9 cellular contexts compared by ENCODE assay signal in the genomic region with DNA sequence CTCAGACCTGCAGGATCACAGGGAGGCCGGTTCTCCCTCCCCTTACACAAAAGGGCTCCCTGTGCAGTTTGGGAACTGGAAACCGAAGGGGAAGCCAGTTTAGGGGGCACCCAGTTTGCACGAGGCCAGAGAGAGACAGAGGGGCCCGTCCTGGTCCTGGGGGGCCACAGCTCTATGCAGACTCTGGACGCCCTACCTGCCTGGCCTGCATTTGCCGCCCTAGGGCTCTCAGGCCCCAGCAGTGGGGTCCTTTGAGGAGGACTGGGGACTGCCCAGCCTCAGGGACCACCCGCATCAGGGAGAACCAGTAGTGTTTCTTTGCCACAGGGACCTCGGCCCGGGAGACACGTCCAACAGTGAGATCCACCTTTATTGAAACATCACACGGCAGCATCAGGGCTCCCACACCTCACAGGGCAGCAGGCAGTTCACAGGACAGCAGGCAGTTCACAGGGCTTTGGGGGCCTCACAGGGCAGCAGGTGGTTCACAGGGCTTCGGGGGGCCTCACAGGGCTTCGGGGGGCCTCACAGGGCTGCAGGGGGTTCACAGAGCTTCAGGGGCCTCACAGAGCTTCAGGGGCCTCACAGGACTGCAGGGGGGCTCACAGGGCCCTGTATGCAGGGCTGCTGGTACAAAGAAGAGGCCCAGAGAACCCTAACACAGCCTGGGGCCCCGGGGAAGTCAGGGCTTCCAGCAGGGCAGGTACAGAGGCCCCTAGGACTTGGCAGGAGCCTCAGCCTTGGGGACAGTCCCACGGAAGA. TPM values are rescaled to one million over a fixed set of nuclear protein-coding genes. Genes with fewer than 3 reads are reported as not detected.
DNase-seq lines count a peak whose midpoint lies in the region; ATAC-seq, FAIRE-seq and TF ChIP-seq lines count a peak whose summit lies in the region.
"Had no signal": no experiment of that assay in that cellular context is flagged by ENCODE, and none has a peak within 500 bp of the region (broad histone marks: within the 10 kb centered on the region; RNA-seq: fewer than 3 reads in every experiment).

No MANE protein-coding gene starts in this region.

- CTCF ChIA-PET in A549 (lab: Yijun Ruan, JAX) = interaction anchor here (0.6 to 1.7 kb wide), 5 partner anchors 12 to 46 kb away, joined by 3 to 4 read pairs (median 3); no protein-coding TSS in a partner anchor

- WGBS in A549 (ENCODE audit: missing lambda C conversion rate) = 30% methylated on average over 10 of the region's 15 CpGs

- TF ChIP-seq EP300 in A549 (IDR thresholded peaks at IDR 0.05) = no peak

- H3K36me3 ChIP-seq in muscle layer of duodenum (ENCODE audit: control insufficient read depth in 1 of 2, insufficient read depth in 2 of 2, low read length in 2 of 2) = no peaks in the 10 kb centered on the region

- H3K4me2 ChIP-seq in A549 = peak overlapping the region; percentile 99

- FAIRE-seq in A549 (lab: Jason Lieb, UNC) = no peak
- FAIRE-seq: G401.6 had no signal

- H3K9me3 ChIP-seq in A549 (no peaks in the 10 kb centered on the region), muscle layer of duodenum (ENCODE audit: control insufficient read depth in 1 of 2, low read length in 2 of 2) (no peaks in the 10 kb centered on the region)

- H3K4me3 Mint-ChIP-seq in dendritic cell treated with granulocyte-macrophage colony-stimulating factor and Interleukin-4, amounts not matched to agents 40 ng/mL and 50 ng/mL, for 4 days = peak overlapping the region; percentile 63

- no peak for TF ChIP-seq CTCF in A549 (IDR thresholded peaks at IDR 0.05)
- TF ChIP-seq CTCF in LNCaP clone FGC (IDR thresholded peaks at IDR 0.05; ENCODE audit: control insufficient read depth, extremely low read depth, insufficient read depth) = no peak
- no peak for TF ChIP-seq CTCF in GM13977 (IDR thresholded peaks at IDR 0.05; ENCODE audit: extremely low read depth, insufficient read depth, missing control alignments)

- H3K27ac ChIP-seq in A549 (peak overlapping the region; percentile 89 to 93), muscle layer of duodenum (ENCODE audit: low read length) (peak overlapping the region; percentile 23)

- H3K27me3 Mint-ChIP-seq in dendritic cell treated with granulocyte-macrophage colony-stimulating factor and Interleukin-4, amounts not matched to agents 40 ng/mL and 50 ng/mL, for 4 days = peaks cover 30% of the 10 kb centered on the region

- POLR2A ChIA-PET in A549 (lab: Yijun Ruan, JAX) = interaction anchor here (0.6 to 1.0 kb wide), 6 partner anchors 15 to 183 kb away, joined by 3 to 7 read pairs (median 4); a partner anchor contains a TSS

- no peak for TF ChIP-seq RAD21 in A549 (conservative IDR thresholded peaks at IDR 0.05 in 1 of 2, IDR thresholded peaks at IDR 0.05 in 1 of 2)

- H3K4me1 ChIP-seq in A549 (peaks cover 32% of the 10 kb centered on the region), muscle layer of duodenum (ENCODE audit: control insufficient read depth in 1 of 2, insufficient read depth in 2 of 2, low read length in 2 of 2) (peaks cover 3 to 27% of the 10 kb centered on the region in 2 donors)

- intact Hi-C loops in dendritic cell treated with granulocyte-macrophage colony-stimulating factor and Interleukin-4, amounts not matched to agents 40 ng/mL and 50 ng/mL, for 4 days (cut with micrococcal nuclease) = no loop called here

- peak; percentile 15 to 19; a peak in 5 of 6 replicates for ATAC-seq in A549

- H3K27me3 ChIP-seq in muscle layer of duodenum (ENCODE audit: low read depth, low read length) = no peaks in the 10 kb centered on the region

- H3K9me3 Mint-ChIP-seq in dendritic cell treated with granulocyte-macrophage colony-stimulating factor and Interleukin-4, amounts not matched to agents 40 ng/mL and 50 ng/mL, for 4 days = no peaks in the 10 kb centered on the region

- peak overlapping the region; percentile 79 for H3K27ac Mint-ChIP-seq in dendritic cell treated with granulocyte-macrophage colony-stimulating factor and Interleukin-4, amounts not matched to agents 40 ng/mL and 50 ng/mL, for 4 days

- no peak for TF ChIP-seq POLR2A in A549 (IDR thresholded peaks at IDR 0.05; ENCODE audit: low read length)

- peaks cover 46% of the 10 kb centered on the region for H3K4me1 Mint-ChIP-seq in dendritic cell treated with granulocyte-macrophage colony-stimulating factor and Interleukin-4, amounts not matched to agents 40 ng/mL and 50 ng/mL, for 4 days (ENCODE audit: low read depth)

- in situ Hi-C loops in GM13977 (cut with MboI; ENCODE audit: low pct_unique_long_range_greater_than_20kb, low sequenced_read_pairs, unreplicated experiment) = no loop called here

- H3K4me3 ChIP-seq in A549 = peak overlapping the region; percentile 83
- H3K4me3 ChIP-seq in LNCaP clone FGC (ENCODE audit: low read depth, low read length) = peak overlapping the region; percentile 11; the same call in 1 of the 2 replicates
- peak overlapping the region; percentile 44 to 46 for H3K4me3 ChIP-seq in muscle layer of duodenum (ENCODE audit: low read depth in 1 of 2, low read length in 2 of 2)

- H3K36me3 Mint-ChIP-seq in dendritic cell treated with granulocyte-macrophage colony-stimulating factor and Interleukin-4, amounts not matched to agents 40 ng/mL and 50 ng/mL, for 4 days (ENCODE audit: low read depth) = peaks cover 30% of the 10 kb centered on the region

- DNase-seq in A549 (ENCODE audit: low read depth in 1 of 2, low spot score in 1 of 2) (no peak), LNCaP clone FGC (ENCODE audit: low read depth) (no peak), GM13977 (ENCODE audit: low spot score) (no peak), C1 segment of cervical spinal cord (lab: John Stamatoyannopoulos, UW) (no peak), mucosa of gallbladder (ENCODE audit: low spot score) (no peak), EL (no peak)

TF ChIP-seq in A549, 52 proteins besides CTCF, POLR2A, EP300 and RAD21:
- TF ChIP-seq ZSCAN20 (CRISPR knock-in tag; IDR thresholded peaks at IDR 0.05) (no peak), HOXB13 (CRISPR knock-in tag; IDR thresholded peaks at IDR 0.05; ENCODE audit: low read depth) (peak; percentile 30; the same call in 1 of the 2 replicates)

RNA-seq across cellular contexts. Expression of a gene that starts 0.6 kb away (rescaled TPM):
- 16.0 and 20.0 TPM in 2 replicates for polyA plus RNA-seq in A549 (2011; rRNA removed)
- 33.6 and 46.9 TPM in 2 replicates for polyA plus RNA-seq in A549 (2012; cell fraction: cytosol; rRNA removed)
- 116 and 143 TPM in 2 replicates for polyA plus RNA-seq in A549 (2012; cell fraction: nucleus; rRNA removed)
- polyA plus RNA-seq in A549 (2017; fragmentation: RNase III; extraction: RNeasy Plus Mini Kit Qiagen cat#74134 plus additional on column Dnase treatment) = 29.2 to 35.0 TPM (median 33.0 TPM) in 3 replicates
- polyA minus RNA-seq in A549 (2011; rRNA and poly(A)+ RNA removed) = 21.3 and 25.0 TPM in 2 replicates
- total RNA-seq in mucosa of gallbladder = 69.6 TPM

RNA-seq across cellular contexts. Expression of a gene that starts 18.6 kb away (rescaled TPM):
- polyA plus RNA-seq in A549 (2011; rRNA removed) (0.18 and 0.22 TPM in 2 replicates), A549 (2017; fragmentation: RNase III; extraction: RNeasy Plus Mini Kit Qiagen cat#74134 plus additional on column Dnase treatment) (0.21 to 0.41 TPM (median 0.36 TPM) in 3 replicates)
- polyA plus RNA-seq in A549 (2012; cell fraction: cytosol; rRNA removed) = 0.22 and 0.29 TPM in 2 replicates
- polyA plus RNA-seq in A549 (2012; cell fraction: nucleus; rRNA removed) = 3.6 TPM in 2 replicates
- 0.08 TPM in 1 of 2 replicates, not detected in the other for polyA minus RNA-seq in A549 (2011; rRNA and poly(A)+ RNA removed)
- total RNA-seq in mucosa of gallbladder = 27.9 TPM

RNA-seq across cellular contexts. Expression of a gene that starts 36.6 kb away (rescaled TPM):
- polyA plus RNA-seq in A549 (2011; rRNA removed) = 0.44 and 0.58 TPM in 2 replicates
- polyA plus RNA-seq in A549 (2012; cell fraction: cytosol; rRNA removed) = 0.63 and 1.1 TPM in 2 replicates
- polyA plus RNA-seq in A549 (2012; cell fraction: nucleus; rRNA removed) = 3.9 and 6.1 TPM in 2 replicates
- polyA plus RNA-seq in A549 (2017; fragmentation: RNase III; extraction: RNeasy Plus Mini Kit Qiagen cat#74134 plus additional on column Dnase treatment) = 1.1 to 1.9 TPM (median 1.5 TPM) in 3 replicates
- polyA minus RNA-seq in A549 (2011; rRNA and poly(A)+ RNA removed) = 0.19 and 0.33 TPM in 2 replicates
- total RNA-seq in mucosa of gallbladder = 36.7 TPM

RNA-seq across cellular contexts. Expression of a gene that starts 36.8 kb away (rescaled TPM):
- polyA plus RNA-seq in A549 (2011; rRNA removed) (3.3 and 3.4 TPM in 2 replicates), A549 (2017; fragmentation: RNase III; extraction: RNeasy Plus Mini Kit Qiagen cat#74134 plus additional on column Dnase treatment) (4.0 to 5.4 TPM (median 4.5 TPM) in 3 replicates)
- polyA plus RNA-seq in A549 (2012; cell fraction: cytosol; rRNA removed) = 2.3 and 4.1 TPM in 2 replicates
- polyA plus RNA-seq in A549 (2012; cell fraction: nucleus; rRNA removed) = 11.3 and 14.6 TPM in 2 replicates
- polyA minus RNA-seq in A549 (2011; rRNA and poly(A)+ RNA removed) = 2.5 and 3.5 TPM in 2 replicates
- 47.6 TPM for total RNA-seq in mucosa of gallbladder

Comparison
In these comparisons a context has a peak if more than half of its experiments do, and no peak if none do; other contexts are left out.
1. H3K4me3 ChIP-seq: peak in every context shown above with its lines; median percentile 83 in A549; 45 in muscle layer of duodenum; 11 in LNCaP clone FGC.